Comparison of ENCODE assay signal across 11 cellular contexts in genomic region chr9:95090871-95091573, GRCh38.
DNase-seq lines count a peak whose midpoint lies in the region; ATAC-seq and TF ChIP-seq lines count a peak whose summit lies in the region.
"Had no signal": no experiment of that assay in that cellular context is flagged by ENCODE, and none has a peak within 500 bp of the region (broad histone marks: within the 10 kb centered on the region; RNA-seq: fewer than 3 reads in every experiment).

No MANE protein-coding gene starts in this region.

- H3K4ac ChIP-seq in mesenchymal stem cell (ENCODE audit: low read depth in 1 of 2, low read length in 2 of 2): peak overlapping the region; percentile 25 to 42

- no peak for DNase-seq in HFFc6
- DNase-seq in coronary artery (ENCODE audit: low spot score): no peak
- DNase-seq in mesenchymal stem cell: no peak
- no peak for DNase-seq in ureter (ENCODE audit: low spot score)
- DNase-seq in NCI-H2029 treated with DMSO at 0.1 percent for 48 hours (lab: John Stamatoyannopoulos, UW): no peak
- DNase-seq: activated T-cell treated with anti-CD3 and anti-CD28 coated beads, Interleukin-2, amount 50 U/mL, for 24 hours; cortex of kidney; NCI-H748 treated with DMSO at 0.1 percent for 48 hours had no signal

- H3K9me3 ChIP-seq in mesenchymal stem cell (ENCODE audit: control insufficient read depth, low read length) (no peaks in the 10 kb centered on the region), stomach smooth muscle (ENCODE audit: control insufficient read depth in 2 of 2, low read length in 2 of 2) (no peaks in the 10 kb centered on the region)

- peak overlapping the region in 1 of 2 experiments; percentile 5 for H3K23ac ChIP-seq in mesenchymal stem cell (ENCODE audit: low read length in 2 of 2)

- peak overlapping the region; percentile 61 for H3K27ac Mint-ChIP-seq in HFFc6
- H3K27ac Mint-ChIP-seq: activated T-cell treated with anti-CD3 and anti-CD28 coated beads, Interleukin-2, amount 50 U/mL, for 24 hours had no signal

- peak overlapping the region; percentile 42 for H2AK5ac ChIP-seq in mesenchymal stem cell (ENCODE audit: low read length, severe bottlenecking)

- peak overlapping the region; percentile 39 for H4K8ac ChIP-seq in mesenchymal stem cell (ENCODE audit: low read length)

- peaks cover 13 to 54% of the 10 kb centered on the region in 2 experiments for H3K36me3 ChIP-seq in mesenchymal stem cell (ENCODE audit: control insufficient read depth in 1 of 2, insufficient read depth in 2 of 2, low read depth in 1 of 2, low read length in 2 of 2)
- H3K36me3 ChIP-seq in stomach smooth muscle (ENCODE audit: control insufficient read depth in 2 of 2, insufficient read depth in 2 of 2, low read length in 2 of 2): peaks cover 22 to 28% of the 10 kb centered on the region in 2 donors

- H3K9ac ChIP-seq in mesenchymal stem cell (ENCODE audit: low read length): no peak overlapping the region
- H3K9ac ChIP-seq in stomach smooth muscle (ENCODE audit: low read length in 2 of 2): no peak overlapping the region

- no peak overlapping the region for H3K4me2 ChIP-seq in mesenchymal stem cell (ENCODE audit: low read length, poor library complexity, severe bottlenecking)

- peak overlapping the region; percentile 21 for H4K91ac ChIP-seq in mesenchymal stem cell (ENCODE audit: low read length)

- H3K4me1 ChIP-seq in mesenchymal stem cell (ENCODE audit: control insufficient read depth, insufficient read depth, low read depth, low read length): peaks cover 57% of the 10 kb centered on the region
- H3K4me1 ChIP-seq in stomach smooth muscle (ENCODE audit: control insufficient read depth, insufficient read depth, low read length): peaks cover 86% of the 10 kb centered on the region

- 92% methylated on average over 11 of the region's 14 CpGs for WGBS in mesenchymal stem cell

- H3K27me3 ChIP-seq in mesenchymal stem cell (ENCODE audit: control insufficient read depth in 1 of 2, insufficient read depth in 1 of 2, low read length in 2 of 2): no peaks in the 10 kb centered on the region
- no peaks in the 10 kb centered on the region for H3K27me3 ChIP-seq in stomach smooth muscle (ENCODE audit: control insufficient read depth in 1 of 2, insufficient read depth in 2 of 2, low read length in 2 of 2)

- TF ChIP-seq CTCF in HFFc6 (IDR thresholded peaks at IDR 0.05): no peak
- TF ChIP-seq CTCF in coronary artery (IDR thresholded peaks at IDR 0.05): no peak

- H3K4me3 ChIP-seq in coronary artery (peak overlapping the region; percentile 12), mesenchymal stem cell (ENCODE audit: insufficient read depth in 1 of 2, low read depth in 1 of 2, low read length in 2 of 2) (no peak overlapping the region), stomach smooth muscle (ENCODE audit: low read length in 2 of 2) (no peak overlapping the region)

- H3K79me1 ChIP-seq in mesenchymal stem cell (replicated peaks; ENCODE audit: low read length, poor library complexity, severe bottlenecking): peaks cover 27% of the 10 kb centered on the region

- peaks cover 25% of the 10 kb centered on the region for H3K4me1 Mint-ChIP-seq in HFFc6 (ENCODE audit: low read depth)

- peaks cover 35% of the 10 kb centered on the region for H3K36me3 Mint-ChIP-seq in HFFc6 (ENCODE audit: low read depth)

- peak overlapping the region; percentile 68 for H2BK5ac ChIP-seq in mesenchymal stem cell (ENCODE audit: low read depth, low read length, poor library complexity, severe bottlenecking)

- peak overlapping the region in 1 of 2 experiments; percentile 81 for H3K14ac ChIP-seq in mesenchymal stem cell (ENCODE audit: low read length in 2 of 2)

- peak overlapping the region; percentile 55 to 95 for H3K18ac ChIP-seq in mesenchymal stem cell (ENCODE audit: low read depth in 1 of 2, low read length in 2 of 2)

- peak overlapping the region; percentile 89 to 96 for H3K27ac ChIP-seq in coronary artery
- H3K27ac ChIP-seq in mesenchymal stem cell (ENCODE audit: low read length, poor library complexity, severe bottlenecking): peak overlapping the region; percentile 87
- H3K27ac ChIP-seq in stomach smooth muscle (ENCODE audit: low read length): peak overlapping the region; percentile 77

- H2BK12ac ChIP-seq in mesenchymal stem cell (ENCODE audit: low read length in 2 of 2): peak overlapping the region in 1 of 2 experiments; percentile 74

- H3K4me3 Mint-ChIP-seq in HFFc6: peak overlapping the region; percentile 45; the same call in 1 of the 2 replicates
- H3K4me3 Mint-ChIP-seq: activated T-cell treated with anti-CD3 and anti-CD28 coated beads, Interleukin-2, amount 50 U/mL, for 24 hours had no signal

- no peak overlapping the region for H2BK120ac ChIP-seq in mesenchymal stem cell (ENCODE audit: low read depth, low read length)

- ATAC-seq in HG03175 (IDR thresholded peaks at IDR 0.05; ENCODE audit: unreplicated experiment) (no peak), HG02678 (IDR thresholded peaks at IDR 0.05; ENCODE audit: unreplicated experiment) (no peak)

- H3K9me3 Mint-ChIP-seq in HFFc6: no peaks in the 10 kb centered on the region; the same call in 1 of the 2 replicates
- H3K9me3 Mint-ChIP-seq: activated T-cell treated with anti-CD3 and anti-CD28 coated beads, Interleukin-2, amount 50 U/mL, for 24 hours had no signal

- H2AFZ ChIP-seq in mesenchymal stem cell (ENCODE audit: low read depth, low read length): no peak overlapping the region

- no peak overlapping the region for H2BK15ac ChIP-seq in mesenchymal stem cell (ENCODE audit: low read depth, poor library complexity, severe bottlenecking)

- H3K27me3 Mint-ChIP-seq in HFFc6 (ENCODE audit: insufficient read depth): peaks cover 29% of the 10 kb centered on the region
- H3K27me3 Mint-ChIP-seq: activated T-cell treated with anti-CD3 and anti-CD28 coated beads, Interleukin-2, amount 50 U/mL, for 24 hours had no signal
